1 cellular context compared by ENCODE assay signal in genomic region chr18:10519999-10520935, GRCh38.
TF ChIP-seq lines count a peak whose summit lies in the region.

No MANE protein-coding gene starts in this region.

TF ChIP-seq in GM23338, 12 proteins besides CTCF, POLR2A, EP300 and RAD21 (continued from another document):
- TF ChIP-seq, protein P1, sequence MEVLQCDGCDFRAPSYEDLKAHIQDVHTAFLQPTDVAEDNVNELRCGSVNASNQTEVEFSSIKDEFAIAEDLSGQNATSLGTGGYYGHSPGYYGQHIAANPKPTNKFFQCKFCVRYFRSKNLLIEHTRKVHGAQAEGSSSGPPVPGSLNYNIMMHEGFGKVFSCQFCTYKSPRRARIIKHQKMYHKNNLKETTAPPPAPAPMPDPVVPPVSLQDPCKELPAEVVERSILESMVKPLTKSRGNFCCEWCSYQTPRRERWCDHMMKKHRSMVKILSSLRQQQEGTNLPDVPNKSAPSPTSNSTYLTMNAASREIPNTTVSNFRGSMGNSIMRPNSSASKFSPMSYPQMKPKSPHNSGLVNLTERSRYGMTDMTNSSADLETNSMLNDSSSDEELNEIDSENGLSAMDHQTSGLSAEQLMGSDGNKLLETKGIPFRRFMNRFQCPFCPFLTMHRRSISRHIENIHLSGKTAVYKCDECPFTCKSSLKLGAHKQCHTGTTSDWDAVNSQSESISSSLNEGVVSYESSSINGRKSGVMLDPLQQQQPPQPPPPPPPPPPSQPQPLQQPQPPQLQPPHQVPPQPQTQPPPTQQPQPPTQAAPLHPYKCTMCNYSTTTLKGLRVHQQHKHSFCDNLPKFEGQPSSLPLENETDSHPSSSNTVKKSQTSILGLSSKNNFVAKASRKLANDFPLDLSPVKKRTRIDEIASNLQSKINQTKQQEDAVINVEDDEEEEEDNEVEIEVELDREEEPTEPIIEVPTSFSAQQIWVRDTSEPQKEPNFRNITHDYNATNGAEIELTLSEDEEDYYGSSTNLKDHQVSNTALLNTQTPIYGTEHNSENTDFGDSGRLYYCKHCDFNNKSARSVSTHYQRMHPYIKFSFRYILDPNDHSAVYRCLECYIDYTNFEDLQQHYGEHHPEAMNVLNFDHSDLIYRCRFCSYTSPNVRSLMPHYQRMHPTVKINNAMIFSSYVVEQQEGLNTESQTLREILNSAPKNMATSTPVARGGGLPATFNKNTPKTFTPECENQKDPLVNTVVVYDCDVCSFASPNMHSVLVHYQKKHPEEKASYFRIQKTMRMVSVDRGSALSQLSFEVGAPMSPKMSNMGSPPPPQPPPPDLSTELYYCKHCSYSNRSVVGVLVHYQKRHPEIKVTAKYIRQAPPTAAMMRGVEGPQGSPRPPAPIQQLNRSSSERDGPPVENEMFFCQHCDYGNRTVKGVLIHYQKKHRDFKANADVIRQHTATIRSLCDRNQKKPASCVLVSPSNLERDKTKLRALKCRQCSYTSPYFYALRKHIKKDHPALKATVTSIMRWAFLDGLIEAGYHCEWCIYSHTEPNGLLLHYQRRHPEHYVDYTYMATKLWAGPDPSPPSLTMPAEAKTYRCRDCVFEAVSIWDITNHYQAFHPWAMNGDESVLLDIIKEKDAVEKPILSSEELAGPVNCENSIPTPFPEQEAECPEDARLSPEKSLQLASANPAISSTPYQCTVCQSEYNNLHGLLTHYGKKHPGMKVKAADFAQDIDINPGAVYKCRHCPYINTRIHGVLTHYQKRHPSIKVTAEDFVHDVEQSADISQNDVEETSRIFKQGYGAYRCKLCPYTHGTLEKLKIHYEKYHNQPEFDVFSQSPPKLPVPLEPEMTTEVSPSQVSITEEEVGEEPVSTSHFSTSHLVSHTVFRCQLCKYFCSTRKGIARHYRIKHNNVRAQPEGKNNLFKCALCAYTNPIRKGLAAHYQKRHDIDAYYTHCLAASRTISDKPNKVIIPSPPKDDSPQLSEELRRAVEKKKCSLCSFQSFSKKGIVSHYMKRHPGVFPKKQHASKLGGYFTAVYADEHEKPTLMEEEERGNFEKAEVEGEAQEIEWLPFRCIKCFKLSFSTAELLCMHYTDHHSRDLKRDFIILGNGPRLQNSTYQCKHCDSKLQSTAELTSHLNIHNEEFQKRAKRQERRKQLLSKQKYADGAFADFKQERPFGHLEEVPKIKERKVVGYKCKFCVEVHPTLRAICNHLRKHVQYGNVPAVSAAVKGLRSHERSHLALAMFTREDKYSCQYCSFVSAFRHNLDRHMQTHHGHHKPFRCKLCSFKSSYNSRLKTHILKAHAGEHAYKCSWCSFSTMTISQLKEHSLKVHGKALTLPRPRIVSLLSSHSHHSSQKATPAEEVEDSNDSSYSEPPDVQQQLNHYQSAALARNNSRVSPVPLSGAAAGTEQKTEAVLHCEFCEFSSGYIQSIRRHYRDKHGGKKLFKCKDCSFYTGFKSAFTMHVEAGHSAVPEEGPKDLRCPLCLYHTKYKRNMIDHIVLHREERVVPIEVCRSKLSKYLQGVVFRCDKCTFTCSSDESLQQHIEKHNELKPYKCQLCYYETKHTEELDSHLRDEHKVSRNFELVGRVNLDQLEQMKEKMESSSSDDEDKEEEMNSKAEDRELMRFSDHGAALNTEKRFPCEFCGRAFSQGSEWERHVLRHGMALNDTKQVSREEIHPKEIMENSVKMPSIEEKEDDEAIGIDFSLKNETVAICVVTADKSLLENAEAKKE (CRISPR knock-in tag; IDR thresholded peaks at IDR 0.05) = no peak
- no peak for TF ChIP-seq NANOG (IDR thresholded peaks at IDR 0.05; ENCODE audit: borderline replicate concordance)
- TF ChIP-seq EZH2phosphoT487 (IDR thresholded peaks at IDR 0.05; ENCODE audit: unreplicated experiment) = no peak
- no peak for TF ChIP-seq EZH2 (IDR thresholded peaks at IDR 0.05; ENCODE audit: low read depth, unreplicated experiment)
